13 cellular contexts compared by ENCODE assay signal in the genomic region with DNA sequence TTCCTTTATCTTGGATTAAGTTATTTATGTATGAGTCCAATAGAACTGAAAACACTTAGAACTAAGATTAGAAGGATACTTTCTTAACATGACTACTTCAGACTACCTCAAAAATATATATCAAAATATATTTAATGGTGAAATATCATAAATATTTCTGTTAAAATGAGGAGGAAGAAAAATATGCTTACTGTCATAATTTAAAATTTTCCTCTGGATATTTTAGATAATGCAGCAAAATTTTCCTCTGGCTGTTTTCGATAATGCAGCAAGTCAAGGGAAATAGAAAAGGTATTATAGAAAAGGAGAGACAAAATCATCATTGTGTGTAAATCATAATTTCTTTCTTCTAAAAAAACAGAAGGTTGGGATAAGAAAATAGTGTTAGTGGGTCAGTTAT.
DNase-seq lines count a peak whose midpoint lies in the region; ATAC-seq and TF ChIP-seq lines count a peak whose summit lies in the region.
"Had no signal": no experiment of that assay in that cellular context is flagged by ENCODE, and none has a peak within 500 bp of the region (broad histone marks: within the 10 kb centered on the region; RNA-seq: fewer than 3 reads in every experiment).

No MANE protein-coding gene starts in this region.

- ATAC-seq in GM21447 (IDR thresholded peaks at IDR 0.05; ENCODE audit: unreplicated experiment), result no peak

- WGBS in GM23248 (ENCODE audit: low coverage in 1 of 2, low lambda C conversion rate in 2 of 2, missing lambda C conversion rate in 2 of 2), 2 experiments, result 98 to 100% methylated on average over 1 of the region's 1 CpG

- H3F3A ChIP-seq in GM23248 (ENCODE audit: insufficient read depth), result peaks cover 9% of the 10 kb centered on the region; the same call in 1 of the 2 replicates

- H3K4me1 ChIP-seq in GM23248 (ENCODE audit: insufficient read depth) (peaks cover 23% of the 10 kb centered on the region), SJCRH30 (peaks cover 10% of the 10 kb centered on the region; the same call in 1 of the 2 replicates), osteoblast (ENCODE audit: insufficient read depth, low read length) (peaks cover 6% of the 10 kb centered on the region)

- H2AFZ ChIP-seq in GM23248, result peak overlapping the region; percentile 93
- H2AFZ ChIP-seq in osteoblast (ENCODE audit: low read length), result peak overlapping the region; percentile 92

- no peaks in the 10 kb centered on the region for H3K9me2 ChIP-seq in GM23248 (ENCODE audit: insufficient read depth)

- H3K36me3 ChIP-seq in GM23248 (ENCODE audit: low read depth), result no peaks in the 10 kb centered on the region
- H3K36me3 ChIP-seq in SJCRH30, result no peaks in the 10 kb centered on the region
- H3K36me3 ChIP-seq in osteoblast (ENCODE audit: insufficient read depth, low read length), result no peaks in the 10 kb centered on the region

- H3K4me3 ChIP-seq in GM23248, result peak overlapping the region; percentile 75
- H3K4me3 ChIP-seq in SJCRH30, result peak overlapping the region; percentile 53
- H3K4me3 ChIP-seq in fibroblast of mammary gland (ENCODE audit: control insufficient read depth, low read depth, low read length), result peak overlapping the region; percentile 40
- peak overlapping the region; percentile 71 for H3K4me3 ChIP-seq in osteoblast (ENCODE audit: insufficient read depth, low read length)

- peak overlapping the region; percentile 53 for H3K27ac ChIP-seq in GM23248
- H3K27ac ChIP-seq in SJCRH30, result no peak overlapping the region
- peak overlapping the region; percentile 63 for H3K27ac ChIP-seq in osteoblast (ENCODE audit: low read depth, low read length)

- TF ChIP-seq CTCF in fibroblast of mammary gland (conservative IDR thresholded peaks at IDR 0.05; ENCODE audit: control insufficient read depth, insufficient read depth, low read depth, low read length), result no peak
- TF ChIP-seq CTCF in osteoblast (IDR thresholded peaks at IDR 0.05; ENCODE audit: extremely low read depth, low read depth, low read length), result no peak

- peak overlapping the region; percentile 78 for H3K9ac ChIP-seq in GM23248

- H3K9me3 ChIP-seq in GM23248 (ENCODE audit: low read depth), result no peaks in the 10 kb centered on the region
- no peaks in the 10 kb centered on the region for H3K9me3 ChIP-seq in SJCRH30 (replicated peaks)
- H3K9me3 ChIP-seq in osteoblast (ENCODE audit: low read depth, low read length), result no peaks in the 10 kb centered on the region

- no peak for DNase-seq in GM23248
- no peak for DNase-seq in SJCRH30
- no peak for DNase-seq in fibroblast of mammary gland (ENCODE audit: low read depth)
- DNase-seq in osteoblast (ENCODE audit: insufficient read length, low spot score, missing footprints), result no peak
- no peak for DNase-seq in NCI-H82 treated with DMSO at 0.1 percent for 48 hours (lab: John Stamatoyannopoulos, UW; ENCODE audit: unreplicated experiment)
- DNase-seq in iPS-NIHi11 (ENCODE audit: low spot score), result no peak
- DNase-seq in AG08396 (ENCODE audit: low spot score), result no peak
- DNase-seq: activated naive CD8-positive, alpha-beta T cell treated with anti-CD3 and anti-CD28 coated beads, Interleukin-2, amount 10 ng/mL, durations not matched to agents 7 days and 5 days; activated T-cell treated with anti-CD3 and anti-CD28 coated beads, Interleukin-2, amount 50 U/mL, for 48 hours; islet precursor cell; NCI-H187; NCI-H446 treated with DMSO at 0.1 percent for 48 hours had no signal

- no peaks in the 10 kb centered on the region for H3K79me2 ChIP-seq in GM23248 (ENCODE audit: insufficient read depth)
- H3K79me2 ChIP-seq in osteoblast (ENCODE audit: insufficient read depth, low read length), result no peaks in the 10 kb centered on the region

- H3K4me2 ChIP-seq in GM23248 (ENCODE audit: unreplicated experiment), result peak overlapping the region; percentile 95
- H3K4me2 ChIP-seq in osteoblast (ENCODE audit: insufficient read depth, low read length), result peak overlapping the region; percentile 74

- in situ Hi-C loops in GM23248 (cut with MboI), result loop anchor here (10.0 to 25.0 kb wide), 4 partner anchors 249 to 1599 kb away; a partner anchor contains a TSS

- H4K20me1 ChIP-seq in GM23248 (ENCODE audit: insufficient read depth), result no peaks in the 10 kb centered on the region
- H4K20me1 ChIP-seq in osteoblast (ENCODE audit: insufficient read depth, low read length), result no peaks in the 10 kb centered on the region

- H3K27me3 ChIP-seq in GM23248 (replicated peaks; ENCODE audit: insufficient read depth) (no peaks in the 10 kb centered on the region), SJCRH30 (no peaks in the 10 kb centered on the region), osteoblast (ENCODE audit: insufficient read depth, low read length) (no peaks in the 10 kb centered on the region)
